ENCODE assay signal across 10 cellular contexts in the genomic region with DNA sequence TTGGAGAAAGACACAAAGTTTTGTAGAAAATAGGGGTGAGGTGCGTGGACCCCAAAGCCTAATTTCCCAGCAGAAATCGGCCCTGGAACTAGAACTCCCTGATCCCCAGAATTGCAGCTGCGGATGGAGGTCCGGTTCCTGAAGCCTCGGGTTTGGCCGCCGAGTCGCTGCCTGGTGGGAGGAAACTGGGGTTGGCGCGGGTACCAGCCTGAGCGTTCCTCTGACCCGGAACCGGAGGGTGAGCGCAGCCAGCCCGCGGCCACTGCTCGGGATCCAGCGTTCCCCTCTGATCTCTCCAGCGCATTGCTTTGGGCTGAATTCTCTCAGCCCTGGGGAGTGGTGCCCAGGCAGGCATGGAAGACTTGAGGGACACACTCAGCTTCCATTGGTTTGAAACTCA. TPM values are rescaled to one million over a fixed set of nuclear protein-coding genes. Genes with fewer than 3 reads are reported as not detected.
DNase-seq lines count a peak whose midpoint lies in the region; ATAC-seq and TF ChIP-seq lines count a peak whose summit lies in the region.
"Had no signal": no experiment of that assay in that cellular context is flagged by ENCODE, and none has a peak within 500 bp of the region (broad histone marks: within the 10 kb centered on the region; RNA-seq: fewer than 3 reads in every experiment).

No MANE protein-coding gene starts in this region.

- H3K4me3 ChIP-seq in left ventricle myocardium inferior = peak overlapping the region; percentile 60

- no peaks in the 10 kb centered on the region; the same call in 1 of the 2 replicates for H3K9me3 ChIP-seq in ES-I3 (ENCODE audit: control insufficient read depth, insufficient read depth, low read length)
- H3K9me3 ChIP-seq in left ventricle myocardium inferior (replicated peaks) = no peaks in the 10 kb centered on the region

- peaks cover 85% of the 10 kb centered on the region for H3K27me3 ChIP-seq in left ventricle myocardium inferior (ENCODE audit: low read depth)

- H3K36me3 ChIP-seq in ES-I3 (ENCODE audit: insufficient read depth, low read length) (no peaks in the 10 kb centered on the region), left ventricle myocardium inferior (no peaks in the 10 kb centered on the region)

- peak overlapping the region; percentile 78; the same call in 1 of the 2 replicates for H3K27ac ChIP-seq in VCaP
- no peak overlapping the region for H3K27ac ChIP-seq in left ventricle myocardium inferior (replicated peaks)

- no peak for ATAC-seq in HG02610 (IDR thresholded peaks at IDR 0.05; ENCODE audit: unreplicated experiment)

- no peak for TF ChIP-seq CTCF in VCaP (conservative IDR thresholded peaks at IDR 0.05)
- TF ChIP-seq CTCF in left ventricle myocardium inferior (IDR thresholded peaks at IDR 0.05; ENCODE audit: borderline replicate concordance) = no peak

- peak overlapping the region; percentile 84; the same call in 1 of the 2 replicates for H3K9ac ChIP-seq in ES-I3 (ENCODE audit: low read depth, low read length)

- H3K4me1 ChIP-seq in ES-I3 (ENCODE audit: insufficient read depth, low read length) = 0 out of 2 replicates have a peak, but pooled peaks cover 6% of the 10 kb centered on the region
- peaks cover 24% of the 10 kb centered on the region for H3K4me1 ChIP-seq in left ventricle myocardium inferior

- no peak for DNase-seq in left ventricle myocardium inferior
- peak in 8 of 10 donors; percentile 20 to 85 (median 26) for DNase-seq in posterior cingulate gyrus
- DNase-seq in NCI-H2171 treated with DMSO at 0.1 percent for 48 hours (lab: John Stamatoyannopoulos, UW) = no peak
- DNase-seq in NCI-H1417 treated with DMSO at 0.1 percent for 48 hours (lab: John Stamatoyannopoulos, UW) = no peak
- DNase-seq in activated CD8-positive, alpha-beta memory T cell treated with anti-CD3 and anti-CD28 coated beads for 24 hours = no peak
- DNase-seq: activated B cell treated with CpG ODN at 0.5 μM for 24 hours, NCI-H2029 treated with DMSO at 0.1 percent for 48 hours had no signal

- intact Hi-C loops in left ventricle myocardium inferior (cut with micrococcal nuclease) (no loop called here), posterior cingulate gyrus (cut with DNase I) (no loop called here)

RNA-seq across cellular contexts. Expression of gene ST6GALNAC5, which starts 1.6 kb away (rescaled TPM):
- total RNA-seq in left ventricle myocardium inferior = 0.41 TPM
- total RNA-seq: activated B cell treated with CpG ODN at 0.5 μM for 24 hours had no signal

Comparison
In these comparisons a context has a peak if more than half of its experiments do, and no peak if none do; other contexts are left out.
1. DNase-seq: peak in posterior cingulate gyrus (8 of 10); none in left ventricle myocardium inferior (single experiment), NCI-H2171 treated with DMSO at 0.1 percent for 48 hours (single experiment), NCI-H1417 treated with DMSO at 0.1 percent for 48 hours (single experiment) and activated CD8-positive, alpha-beta memory T cell treated with anti-CD3 and anti-CD28 coated beads for 24 hours (single experiment).